ENCODE assay signal across 12 cellular contexts in genomic region chr20:15200139-15200538, GRCh38.
DNase-seq lines count a peak whose midpoint lies in the region; ATAC-seq lines count a peak whose summit lies in the region.
"Had no signal": no experiment of that assay in that cellular context is flagged by ENCODE, and none has a peak within 500 bp of the region (broad histone marks: within the 10 kb centered on the region; RNA-seq: fewer than 3 reads in every experiment).

No MANE protein-coding gene starts in this region.

- no peak overlapping the region for H3K4ac ChIP-seq in neuronal stem cell (ENCODE audit: low read length)

- no peak overlapping the region for H3K18ac ChIP-seq in neuronal stem cell (ENCODE audit: low read length)

- peak; percentile 86 for ATAC-seq in GM18868 (IDR thresholded peaks at IDR 0.05; ENCODE audit: unreplicated experiment)
- ATAC-seq in GM21619 (IDR thresholded peaks at IDR 0.05; ENCODE audit: unreplicated experiment) = peak; percentile 73
- peak; percentile 67 for ATAC-seq in HG03159 (IDR thresholded peaks at IDR 0.05; ENCODE audit: unreplicated experiment)

- H3K27ac ChIP-seq in epithelial cell of prostate = peak overlapping the region; percentile 32
- H3K27ac ChIP-seq in neuronal stem cell (replicated peaks; ENCODE audit: low read length) = no peak overlapping the region
- H3K27ac ChIP-seq: hepatocyte had no signal

- H3K4me2 ChIP-seq in neuronal stem cell (ENCODE audit: insufficient read depth, low read length, poor library complexity, severe bottlenecking) = no peak overlapping the region
- H3K4me2 ChIP-seq: hepatocyte, smooth muscle cell had no signal

- H3K9me3 ChIP-seq in neuronal stem cell (replicated peaks in 1 of 2; ENCODE audit: control insufficient read depth in 2 of 2, insufficient read depth in 1 of 2, low read depth in 1 of 2, low read length in 2 of 2) = peaks cover 2 to 3% of the 10 kb centered on the region in 2 donors

- no peak overlapping the region for H3K14ac ChIP-seq in neuronal stem cell (ENCODE audit: low read length)

- no peak overlapping the region for H2BK12ac ChIP-seq in neuronal stem cell (ENCODE audit: low read length)

- no peak overlapping the region for H4K91ac ChIP-seq in neuronal stem cell (ENCODE audit: low read depth, low read length, poor library complexity)

- no peak overlapping the region for H3K9ac ChIP-seq in neuronal stem cell (ENCODE audit: low read depth, low read length, poor library complexity)

- H3K23ac ChIP-seq in neuronal stem cell (ENCODE audit: low read depth, low read length, poor library complexity) = no peak overlapping the region

- no peak overlapping the region for H2BK15ac ChIP-seq in neuronal stem cell (ENCODE audit: low read length)

- H3K4me1 ChIP-seq in neuronal stem cell (ENCODE audit: control insufficient read depth in 2 of 2, insufficient read depth in 1 of 2, low read depth in 1 of 2, low read length in 2 of 2) = no peaks in the 10 kb centered on the region

- H3K79me1 ChIP-seq in neuronal stem cell (ENCODE audit: low read depth, low read length) = no peaks in the 10 kb centered on the region

- no peaks in the 10 kb centered on the region for H3K36me3 ChIP-seq in neuronal stem cell (replicated peaks in 1 of 2; ENCODE audit: control insufficient read depth in 2 of 2, insufficient read depth in 2 of 2, low read length in 2 of 2)

- no peaks in the 10 kb centered on the region for H3K27me3 ChIP-seq in neuronal stem cell (ENCODE audit: control insufficient read depth in 3 of 3, insufficient read depth in 3 of 3, low read depth in 1 of 3, low read length in 3 of 3)
- H3K27me3 ChIP-seq: hepatocyte had no signal

- H3K4me3 ChIP-seq in neuronal stem cell (ENCODE audit: low read length in 2 of 2) = no peak overlapping the region
- H3K4me3 ChIP-seq: hepatocyte, smooth muscle cell had no signal

- no peak overlapping the region for H2BK120ac ChIP-seq in neuronal stem cell (ENCODE audit: low read depth, low read length)

- DNase-seq in epithelial cell of prostate (ENCODE audit: low read depth, low spot score) (no peak), neuronal stem cell (ENCODE audit: low spot score) (no peak), H4 (ENCODE audit: low spot score) (no peak), NCI-H1417 (lab: John Stamatoyannopoulos, UW) (no peak)
- DNase-seq in stimulated activated CD4-positive, alpha-beta T cell treated with anti-CD3 and anti-CD28 coated beads, Interleukin-2, amount 100 ng/mL, for 48 hours = no peak
- DNase-seq: stimulated activated naive CD4-positive, alpha-beta T cell treated with Interleukin-2 at 50 U/mL for 16 hours; T-helper 9 cell had no signal

- no peak overlapping the region for H4K8ac ChIP-seq in neuronal stem cell (ENCODE audit: low read depth, low read length)

- H2BK5ac ChIP-seq in neuronal stem cell (ENCODE audit: low read length) = no peak overlapping the region

- H2AFZ ChIP-seq in neuronal stem cell (ENCODE audit: low read length) = no peak overlapping the region
- H2AFZ ChIP-seq: hepatocyte had no signal

- no peak overlapping the region for H2AK5ac ChIP-seq in neuronal stem cell (ENCODE audit: low read depth, low read length)
